Comparison of ENCODE assay signal across 21 cellular contexts in genomic region chr22:20810645-20811044, GRCh38. TPM values are rescaled to one million over a fixed set of nuclear protein-coding genes. Genes with fewer than 3 reads are reported as not detected.
DNase-seq lines count a peak whose midpoint lies in the region; ATAC-seq and TF ChIP-seq lines count a peak whose summit lies in the region.
"Had no signal": no experiment of that assay in that cellular context is flagged by ENCODE, and none has a peak within 500 bp of the region (broad histone marks: within the 10 kb centered on the region; RNA-seq: fewer than 3 reads in every experiment).

No MANE protein-coding gene starts in this region.

- no peak overlapping the region for H4K8ac ChIP-seq in mesenchymal stem cell (ENCODE audit: low read length)

- ATAC-seq in heart left ventricle = no peak
- ATAC-seq: PC-3 had no signal

- H3K4me2 ChIP-seq in mesenchymal stem cell (ENCODE audit: low read length, poor library complexity, severe bottlenecking) = no peak overlapping the region

- no peak overlapping the region for H3K14ac ChIP-seq in mesenchymal stem cell (ENCODE audit: low read length in 2 of 2)

- H3K4me1 ChIP-seq in mesenchymal stem cell (ENCODE audit: control insufficient read depth, insufficient read depth, low read depth, low read length) (peaks cover 11% of the 10 kb centered on the region), heart left ventricle (no peaks in the 10 kb centered on the region)
- H3K4me1 ChIP-seq: adrenal gland, esophagus muscularis mucosa, tibial nerve had no signal

- H2AK5ac ChIP-seq in mesenchymal stem cell (ENCODE audit: low read length, severe bottlenecking) = no peak overlapping the region

- intact Hi-C loops in heart left ventricle (cut with DNase I) = no loop called here

- no peak overlapping the region for H2BK5ac ChIP-seq in mesenchymal stem cell (ENCODE audit: low read depth, low read length, poor library complexity, severe bottlenecking)

- no peak overlapping the region for H3K9ac ChIP-seq in mesenchymal stem cell (ENCODE audit: low read length)

- no peak for TF ChIP-seq CTCF in heart left ventricle (IDR thresholded peaks at IDR 0.05)

- H3K23ac ChIP-seq in mesenchymal stem cell (ENCODE audit: low read length in 2 of 2) = no peak overlapping the region

- H3K4me1 Mint-ChIP-seq in activated naive CD4-positive, alpha-beta T cell treated with anti-CD3 and anti-CD28 coated beads, Interleukin-2, amount 10 ng/mL, durations not matched to agents 7 days and 5 days = peaks cover 21% of the 10 kb centered on the region
- H3K4me1 Mint-ChIP-seq: nephron progenitor cell had no signal

- 96% methylated on average over 9 of the region's 9 CpGs for WGBS in mesenchymal stem cell
- 92 to 94% (median 93%) methylated on average over 9 of the region's 9 CpGs for WGBS in heart left ventricle, 4 donors

- H3K27ac Mint-ChIP-seq in activated naive CD4-positive, alpha-beta T cell treated with anti-CD3 and anti-CD28 coated beads, Interleukin-2, amount 10 ng/mL, durations not matched to agents 7 days and 5 days = peak overlapping the region; percentile 70
- H3K27ac Mint-ChIP-seq: memory B cell; nephron progenitor cell; T-helper 1 cell treated with Interleukin-12 subunit alpha and Interleukin-12 subunit beta and Interleukin-4 antibody, amounts not matched to agents 30 μg/mL and 1 μg/mL, for 36 hours had no signal

- no peak overlapping the region for H3K18ac ChIP-seq in mesenchymal stem cell (ENCODE audit: low read depth in 1 of 2, low read length in 2 of 2)

- peak in 5 of 6 experiments; percentile 13 to 59 (median 39) for DNase-seq in stimulated activated naive CD4-positive, alpha-beta T cell (lab: John Stamatoyannopoulos, UW)
- DNase-seq in stimulated activated naive CD4-positive, alpha-beta T cell treated with Interleukin-2 at 50 U/mL for 16 hours (lab: John Stamatoyannopoulos, UW) = no peak
- DNase-seq in activated naive CD4-positive, alpha-beta T cell treated with anti-CD3 and anti-CD28 coated beads, Interleukin-2, amount 10 ng/mL, durations not matched to agents 7 days and 5 days = peak; percentile 57
- DNase-seq in mesenchymal stem cell = no peak
- DNase-seq in heart left ventricle = no peak
- no peak for DNase-seq in GM19238 (ENCODE audit: insufficient read length, low spot score)
- no peak for DNase-seq in anterior cingulate cortex (lab: John Stamatoyannopoulos, UW)
- DNase-seq: DMS53, HCEC 1CT, nephron progenitor cell, PC-3, SIG-M5 had no signal

- H2BK120ac ChIP-seq in mesenchymal stem cell (ENCODE audit: low read depth, low read length) = no peak overlapping the region

- H4K91ac ChIP-seq in mesenchymal stem cell (ENCODE audit: low read length) = no peak overlapping the region

- no peaks in the 10 kb centered on the region for H3K79me1 ChIP-seq in mesenchymal stem cell (replicated peaks; ENCODE audit: low read length, poor library complexity, severe bottlenecking)

- no peak overlapping the region for H3K4me3 ChIP-seq in mesenchymal stem cell (ENCODE audit: insufficient read depth in 1 of 2, low read depth in 1 of 2, low read length in 2 of 2)
- no peak overlapping the region for H3K4me3 ChIP-seq in heart left ventricle
- H3K4me3 ChIP-seq: adrenal gland, cardiac muscle cell, esophagus muscularis mucosa, tibial nerve had no signal

- no peaks in the 10 kb centered on the region for H3K9me3 Mint-ChIP-seq in activated naive CD4-positive, alpha-beta T cell treated with anti-CD3 and anti-CD28 coated beads, Interleukin-2, amount 10 ng/mL, durations not matched to agents 7 days and 5 days
- H3K9me3 Mint-ChIP-seq: CD8-positive, alpha-beta memory T cell; memory B cell; nephron progenitor cell; T-helper 1 cell treated with Interleukin-12 subunit alpha and Interleukin-12 subunit beta and Interleukin-4 antibody, amounts not matched to agents 30 μg/mL and 1 μg/mL, for 36 hours had no signal

- TF ChIP-seq POLR2A in heart left ventricle (IDR thresholded peaks at IDR 0.05) = no peak

- H3K36me3 ChIP-seq in mesenchymal stem cell (ENCODE audit: control insufficient read depth in 1 of 2, insufficient read depth in 2 of 2, low read depth in 1 of 2, low read length in 2 of 2) (peaks cover 17 to 74% of the 10 kb centered on the region in 2 experiments), heart left ventricle (peaks cover 0 to 97% (median 93%) of the 10 kb centered on the region in 9 donors)

- H3K36me3 Mint-ChIP-seq in activated naive CD4-positive, alpha-beta T cell treated with anti-CD3 and anti-CD28 coated beads, Interleukin-2, amount 10 ng/mL, durations not matched to agents 7 days and 5 days = peaks cover 58% of the 10 kb centered on the region

- no peaks in the 10 kb centered on the region for H3K27me3 Mint-ChIP-seq in activated naive CD4-positive, alpha-beta T cell treated with anti-CD3 and anti-CD28 coated beads, Interleukin-2, amount 10 ng/mL, durations not matched to agents 7 days and 5 days
- H3K27me3 Mint-ChIP-seq: memory B cell had no signal

- H3K9me3 ChIP-seq in mesenchymal stem cell (ENCODE audit: control insufficient read depth, low read length) = no peaks in the 10 kb centered on the region
- no peaks in the 10 kb centered on the region for H3K9me3 ChIP-seq in heart left ventricle
- H3K9me3 ChIP-seq: adrenal gland, esophagus muscularis mucosa, tibial nerve had no signal

- H2AFZ ChIP-seq in mesenchymal stem cell (ENCODE audit: low read depth, low read length) = no peak overlapping the region

- no peaks in the 10 kb centered on the region for H3K27me3 ChIP-seq in mesenchymal stem cell (ENCODE audit: control insufficient read depth in 1 of 2, insufficient read depth in 1 of 2, low read length in 2 of 2)
- H3K27me3 ChIP-seq in heart left ventricle = no peaks in the 10 kb centered on the region
- H3K27me3 ChIP-seq: adrenal gland, cardiac muscle cell, esophagus muscularis mucosa, tibial nerve had no signal

- CTCF ChIA-PET in activated naive CD4-positive, alpha-beta T cell treated with anti-CD3 and anti-CD28 coated beads, Interleukin-2, amount 10 ng/mL, durations not matched to agents 7 days and 5 days (lab: Charles Lee) = no interaction called here

- H2BK15ac ChIP-seq in mesenchymal stem cell (ENCODE audit: low read depth, poor library complexity, severe bottlenecking) = peak overlapping the region; percentile 46

- no peak overlapping the region for H3K4ac ChIP-seq in mesenchymal stem cell (ENCODE audit: low read depth in 1 of 2, low read length in 2 of 2)

- no peak overlapping the region for H2BK12ac ChIP-seq in mesenchymal stem cell (ENCODE audit: low read length in 2 of 2)

- H3K27ac ChIP-seq in mesenchymal stem cell (ENCODE audit: low read length, poor library complexity, severe bottlenecking) (no peak overlapping the region), temporal lobe (ENCODE audit: low read depth, low read length) (peak overlapping the region; percentile 6), heart left ventricle (no peak overlapping the region)
- H3K27ac ChIP-seq: adrenal gland, cardiac muscle cell, esophagus muscularis mucosa, tibial nerve had no signal

- no peak overlapping the region for H3K4me3 Mint-ChIP-seq in activated naive CD4-positive, alpha-beta T cell treated with anti-CD3 and anti-CD28 coated beads, Interleukin-2, amount 10 ng/mL, durations not matched to agents 7 days and 5 days
- H3K4me3 Mint-ChIP-seq: CD8-positive, alpha-beta memory T cell; memory B cell; nephron progenitor cell; T-helper 1 cell treated with Interleukin-12 subunit alpha and Interleukin-12 subunit beta and Interleukin-4 antibody, amounts not matched to agents 30 μg/mL and 1 μg/mL, for 36 hours had no signal

RNA-seq across cellular contexts. Expression of gene SERPIND1, which starts 36.7 kb away (rescaled TPM):
- polyA plus RNA-seq in mesenchymal stem cell (2013, experiment 1 of 2) = 0.06 TPM
- polyA plus RNA-seq in mesenchymal stem cell (2013, experiment 2 of 2) = 0.05 TPM
- total RNA-seq in temporal lobe (8.6 TPM), heart left ventricle (under 1 TPM in 4 of 9 donors, not detected in 5; 0.09 to 0.44 (median 0.18) TPM)
- polyA plus RNA-seq in heart left ventricle = under 1 TPM; 0.04 to 0.15 TPM
- total RNA-seq: CD8-positive, alpha-beta memory T cell; M059J had no signal

RNA-seq across cellular contexts. Expression of gene PI4KA, which starts 48.0 kb away (rescaled TPM):
- polyA plus RNA-seq in mesenchymal stem cell (2013, experiment 1 of 2) = 28.8 TPM
- polyA plus RNA-seq in mesenchymal stem cell (2013, experiment 2 of 2) = 26.0 TPM
- total RNA-seq in temporal lobe = 67.1 TPM
- total RNA-seq in heart left ventricle = 10 to 100 TPM; 34.6 to 66.4 (median 48.3) TPM
- 10 to 100 TPM; 20.6 to 46.9 TPM for polyA plus RNA-seq in heart left ventricle

RNA-seq across cellular contexts. Expression of gene SNAP29, which starts 48.2 kb away (rescaled TPM):
- polyA plus RNA-seq in mesenchymal stem cell (2013, experiment 1 of 2) = 55.0 TPM
- polyA plus RNA-seq in mesenchymal stem cell (2013, experiment 2 of 2) = 52.0 TPM
- 7.1 TPM for total RNA-seq in temporal lobe
- total RNA-seq in heart left ventricle = 10 to 100 TPM; 20.4 to 38.7 (median 26.2) TPM
- polyA plus RNA-seq in heart left ventricle = 10 to 100 TPM; 10.5 to 26.1 TPM

Comparison
In these comparisons a context has a peak if more than half of its experiments do, and no peak if none do; other contexts are left out.
1. DNase-seq: peak in stimulated activated naive CD4-positive, alpha-beta T cell (5 of 6) and activated naive CD4-positive, alpha-beta T cell treated with anti-CD3 and anti-CD28 coated beads, Interleukin-2, amount 10 ng/mL, durations not matched to agents 7 days and 5 days (single experiment); none in stimulated activated naive CD4-positive, alpha-beta T cell treated with Interleukin-2 at 50 U/mL for 16 hours (single experiment), mesenchymal stem cell (single experiment), heart left ventricle (0 of 5), GM19238 (single experiment) and anterior cingulate cortex (0 of 58).